ENCODE assay signal across 18 cellular contexts in genomic region chr14:68623828-68624227, GRCh38.
"Had no signal": no experiment of that assay in that cellular context is flagged by ENCODE, and none has a peak within 500 bp of the region (broad histone marks: within the 10 kb centered on the region; RNA-seq: fewer than 3 reads in every experiment).

No MANE protein-coding gene starts in this region.

- H3K27ac Mint-ChIP-seq: activated CD4-positive, alpha-beta T cell treated with anti-CD3 and anti-CD28 coated beads, Interleukin-2, amount 10 ng/mL, durations not matched to agents 7 days and 5 days; activated naive CD8-positive, alpha-beta T cell; activated T-cell treated with anti-CD3 and anti-CD28 coated beads, Interleukin-2, amount 50 U/mL, for 72 hours; stimulated activated naive CD8-positive, alpha-beta T cell treated with anti-CD3 and anti-CD28 coated beads, Interleukin-15, Interleukin-2, amounts not matched to agents 100 ng/mL and 50 ng/mL, for 24 hours; T-helper 1 cell treated with Interleukin-12 subunit alpha and Interleukin-12 subunit beta and Interleukin-4 antibody, amounts not matched to agents 30 μg/mL and 1 μg/mL, for 36 hours had no signal

- H3K9me3 ChIP-seq: gastroesophageal sphincter, ovary, sigmoid colon, SJSA1, suprapubic skin, upper lobe of left lung had no signal

- H3K27ac ChIP-seq: gastroesophageal sphincter, heart left ventricle, ovary, SJSA1, suprapubic skin, upper lobe of left lung had no signal

- H3K4me3 Mint-ChIP-seq: activated CD4-positive, alpha-beta T cell treated with anti-CD3 and anti-CD28 coated beads, Interleukin-2, amount 10 ng/mL, durations not matched to agents 7 days and 5 days; activated naive CD8-positive, alpha-beta T cell; activated T-cell treated with anti-CD3 and anti-CD28 coated beads, Interleukin-2, amount 50 U/mL, for 72 hours; central memory CD8-positive, alpha-beta T cell; stimulated activated naive CD8-positive, alpha-beta T cell treated with anti-CD3 and anti-CD28 coated beads, Interleukin-15, Interleukin-2, amounts not matched to agents 100 ng/mL and 50 ng/mL, for 24 hours; T-helper 1 cell treated with Interleukin-12 subunit alpha and Interleukin-12 subunit beta and Interleukin-4 antibody, amounts not matched to agents 30 μg/mL and 1 μg/mL, for 36 hours had no signal

- DNase-seq: activated CD4-positive, alpha-beta T cell treated with anti-CD3 and anti-CD28 coated beads, Interleukin-2, amount 10 ng/mL, durations not matched to agents 7 days and 5 days; activated T-cell treated with anti-CD3 and anti-CD28 coated beads, Interleukin-2, amount 50 U/mL, for 72 hours; cortex of kidney; effector CD4-positive, alpha-beta T cell; heart left ventricle; left ventricle myocardium superior; naive B cell; sigmoid colon; stimulated activated CD8-positive, alpha-beta memory T cell treated with anti-CD3 and anti-CD28 coated beads, Interleukin-4, amount 100 ng/mL, for 48 hours; upper lobe of left lung had no signal

- H3K36me3 ChIP-seq: gastroesophageal sphincter, heart left ventricle, ovary, sigmoid colon, SJSA1, suprapubic skin, upper lobe of left lung had no signal

- H3K9me3 Mint-ChIP-seq: central memory CD8-positive, alpha-beta T cell had no signal

- H3K4me3 ChIP-seq: gastroesophageal sphincter, heart left ventricle, ovary, sigmoid colon, SJSA1, suprapubic skin, upper lobe of left lung had no signal

- H3K27me3 Mint-ChIP-seq: activated naive CD8-positive, alpha-beta T cell; central memory CD8-positive, alpha-beta T cell; naive B cell had no signal

- H3K27me3 ChIP-seq: gastroesophageal sphincter, heart left ventricle, ovary, sigmoid colon, SJSA1, suprapubic skin, upper lobe of left lung had no signal
